ENCODE assay signal across 12 cellular contexts in genomic region chr6:111989743-111990142, GRCh38.
DNase-seq lines count a peak whose midpoint lies in the region; ATAC-seq and TF ChIP-seq lines count a peak whose summit lies in the region.
"Had no signal": no experiment of that assay in that cellular context is flagged by ENCODE, and none has a peak within 500 bp of the region (broad histone marks: within the 10 kb centered on the region; RNA-seq: fewer than 3 reads in every experiment).

No MANE protein-coding gene starts in this region.

- H3K4me2 ChIP-seq in OCI-LY7 (ENCODE audit: low read length), result peak overlapping the region; percentile 51

- H3K79me2 ChIP-seq in OCI-LY7 (ENCODE audit: insufficient read depth, low read depth, low read length), result no peaks in the 10 kb centered on the region

- H3K4me3 Mint-ChIP-seq in naive thymus-derived CD4-positive, alpha-beta T cell, result peak overlapping the region; percentile 32 to 79 (median 66)
- H3K4me3 Mint-ChIP-seq: HFFc6 had no signal

- H3K4me1 ChIP-seq in OCI-LY7 (ENCODE audit: insufficient read depth, low read length, poor library complexity, severe bottlenecking), result peaks cover 17% of the 10 kb centered on the region
- peaks cover 54 to 95% of the 10 kb centered on the region in 2 donors for H3K4me1 ChIP-seq in naive thymus-derived CD4-positive, alpha-beta T cell (ENCODE audit: control insufficient read depth in 2 of 2, insufficient read depth in 2 of 2, low read length in 2 of 2)
- H3K4me1 ChIP-seq: left ventricle myocardium inferior, right lobe of liver had no signal

- H3K27me3 Mint-ChIP-seq in naive thymus-derived CD4-positive, alpha-beta T cell, result no peaks in the 10 kb centered on the region

- no peak overlapping the region for H3K4me3 ChIP-seq in OCI-LY7 (ENCODE audit: low read depth, low read length, poor library complexity, severe bottlenecking)
- H3K4me3 ChIP-seq in naive thymus-derived CD4-positive, alpha-beta T cell (ENCODE audit: low read length), result peak overlapping the region; percentile 17
- H3K4me3 ChIP-seq: left ventricle myocardium inferior, right lobe of liver had no signal

- no peaks in the 10 kb centered on the region for H3K9me3 ChIP-seq in OCI-LY7 (ENCODE audit: low read length)
- no peaks in the 10 kb centered on the region for H3K9me3 ChIP-seq in naive thymus-derived CD4-positive, alpha-beta T cell (ENCODE audit: control insufficient read depth in 2 of 3, low read length in 3 of 3)
- H3K9me3 ChIP-seq: left ventricle myocardium inferior, right lobe of liver had no signal

- BruUV-seq in OCI-LY7 (replicated peaks; lab: Mats Ljungman, UMichigan), result no TSS peak

- H3K9me2 ChIP-seq in OCI-LY7 (ENCODE audit: insufficient read depth, low read length), result no peaks in the 10 kb centered on the region

- peak; percentile 69 for ATAC-seq in GM21737 (IDR thresholded peaks at IDR 0.05; ENCODE audit: unreplicated experiment)
- peak; percentile 87 for ATAC-seq in naive thymus-derived CD4-positive, alpha-beta T cell

- peaks cover 0 to 15% (median 0%) of the 10 kb centered on the region in 11 donors for H3K9me3 Mint-ChIP-seq in naive thymus-derived CD4-positive, alpha-beta T cell
- H3K9me3 Mint-ChIP-seq: HFFc6 had no signal

- no peaks in the 10 kb centered on the region for H3K27me3 ChIP-seq in naive thymus-derived CD4-positive, alpha-beta T cell (ENCODE audit: control insufficient read depth in 2 of 2, insufficient read depth in 2 of 2, low read length in 2 of 2)
- H3K27me3 ChIP-seq: right lobe of liver had no signal

- no peaks in the 10 kb centered on the region for H4K20me1 ChIP-seq in OCI-LY7 (ENCODE audit: insufficient read depth, low read length)

- H3K4me1 Mint-ChIP-seq in naive thymus-derived CD4-positive, alpha-beta T cell, result peaks cover 67 to 100% (median 97%) of the 10 kb centered on the region in 7 donors

- H3K36me3 Mint-ChIP-seq in naive thymus-derived CD4-positive, alpha-beta T cell, result peaks cover 0 to 15% (median 0%) of the 10 kb centered on the region in 5 donors

- intact Hi-C loops in OCI-LY7 (cut with micrococcal nuclease; ENCODE audit: unreplicated experiment), result no loop called here
- intact Hi-C loops in naive thymus-derived CD4-positive, alpha-beta T cell (cut with micrococcal nuclease), result loop anchor here (1.0 to 10.0 kb wide), 2 partner anchors 16 to 155 kb away; no protein-coding TSS in a partner anchor

- POLR2A ChIA-PET in OCI-LY7 (lab: Charles Lee), result interaction anchor here (0.5 to 1.3 kb wide), 7 partner anchors 32 to 730 kb away, joined by 3 to 4 read pairs (median 3); a partner anchor contains a TSS
- POLR2A ChIA-PET in naive thymus-derived CD4-positive, alpha-beta T cell (lab: Charles Lee), result interaction anchor here (1.2 to 8.7 kb wide), 11 partner anchors 8 to 212 kb away, joined by 3 to 147 read pairs (median 4); partner anchors contain the start of gene FYN

- DNase-seq in NCI-H2107 treated with DMSO at 0.1 percent for 48 hours (lab: John Stamatoyannopoulos, UW; ENCODE audit: unreplicated experiment), result peak; percentile 36
- DNase-seq in NCI-H2107 (lab: John Stamatoyannopoulos, UW), result no peak
- DNase-seq in OCI-LY7 (ENCODE audit: low spot score), result peak; percentile 65
- DNase-seq in naive thymus-derived CD4-positive, alpha-beta T cell, result peak in 7 of 9 donors; percentile 63 to 80 (median 71)
- DNase-seq in NCI-H226, result no peak
- no peak for DNase-seq in GOT3 (lab: John Stamatoyannopoulos, UW)
- no peak for DNase-seq in NCI-H2196 treated with DMSO at 0.1 percent for 48 hours (lab: John Stamatoyannopoulos, UW; ENCODE audit: unreplicated experiment)
- DNase-seq: HFFc6, left ventricle myocardium inferior, right lobe of liver had no signal

- peak overlapping the region; percentile 55; the same call in 1 of the 2 replicates for H2AFZ ChIP-seq in OCI-LY7 (ENCODE audit: low read length)

- H3K27ac Mint-ChIP-seq in naive thymus-derived CD4-positive, alpha-beta T cell, result peak overlapping the region; percentile 79 to 98 (median 96)
- H3K27ac Mint-ChIP-seq: HFFc6 had no signal

- TF ChIP-seq CTCF in OCI-LY7 (conservative IDR thresholded peaks at IDR 0.05; ENCODE audit: low read length), result no peak

- CTCF ChIA-PET in OCI-LY7 (lab: Charles Lee; ENCODE audit: unreplicated experiment), result no interaction called here
- CTCF ChIA-PET in naive thymus-derived CD4-positive, alpha-beta T cell (lab: Charles Lee), result interaction anchor here (1.2 to 1.6 kb wide), 5 partner anchors 12 to 279 kb away, joined by 3 to 11 read pairs (median 6); partner anchors contain the start of gene FYN

- H3K36me3 ChIP-seq in OCI-LY7 (ENCODE audit: insufficient read depth, low read length), result no peaks in the 10 kb centered on the region
- H3K36me3 ChIP-seq in naive thymus-derived CD4-positive, alpha-beta T cell (ENCODE audit: control insufficient read depth in 2 of 3, insufficient read depth in 3 of 3, low read length in 3 of 3), result no peaks in the 10 kb centered on the region
- H3K36me3 ChIP-seq: left ventricle myocardium inferior, right lobe of liver had no signal

- H3K27ac ChIP-seq in OCI-LY7 (ENCODE audit: low read depth, low read length, poor library complexity, severe bottlenecking), result no peak overlapping the region
- peak overlapping the region; percentile 67 for H3K27ac ChIP-seq in naive thymus-derived CD4-positive, alpha-beta T cell (ENCODE audit: low read depth, low read length)
- H3K27ac ChIP-seq: 22Rv1, left ventricle myocardium inferior, right lobe of liver had no signal

Comparison
In these comparisons a context has a peak if more than half of its experiments do, and no peak if none do; other contexts are left out.
1. DNase-seq: peak in NCI-H2107 treated with DMSO at 0.1 percent for 48 hours (single experiment), OCI-LY7 (single experiment) and naive thymus-derived CD4-positive, alpha-beta T cell (7 of 9); none in NCI-H2107 (single experiment), NCI-H226 (single experiment), GOT3 (single experiment) and NCI-H2196 treated with DMSO at 0.1 percent for 48 hours (single experiment).